Comparison of ENCODE assay signal across 18 cellular contexts in genomic region chr3:72680766-72681165, GRCh38.
"Had no signal": no experiment of that assay in that cellular context is flagged by ENCODE, and none has a peak within 500 bp of the region (broad histone marks: within the 10 kb centered on the region; RNA-seq: fewer than 3 reads in every experiment).

No MANE protein-coding gene starts in this region.

- H3K9me3 ChIP-seq: esophagus muscularis mucosa, prostate gland, testis had no signal

- H3K36me3 Mint-ChIP-seq: immature natural killer cell, T-cell had no signal

- DNase-seq: activated naive CD4-positive, alpha-beta T cell treated with anti-CD3 and anti-CD28 coated beads for 36 hours; cerebellar nuclear complex; effector CD8-positive, alpha-beta T cell; heart right ventricle; immature natural killer cell; kidney glomerular epithelial cell; left ventricle myocardium superior; stimulated activated CD4-positive, alpha-beta T cell treated with anti-CD3 and anti-CD28 coated beads, Interleukin-2, amount 100 ng/mL, for 24 hours; T-cell; testis had no signal

- H3K27me3 Mint-ChIP-seq: T-cell had no signal

- H3K9me3 Mint-ChIP-seq: neural crest cell; stimulated activated naive CD8-positive, alpha-beta T cell treated with anti-CD3 and anti-CD28 coated beads, Interleukin-15, Interleukin-2, amounts not matched to agents 100 ng/mL and 50 ng/mL, for 24 hours; T-cell had no signal

- H3K27me3 ChIP-seq: ascending aorta, esophagus muscularis mucosa, gastroesophageal sphincter, heart right ventricle, right atrium auricular region, testis had no signal

- H3K36me3 ChIP-seq: ascending aorta, esophagus muscularis mucosa, gastroesophageal sphincter, heart right ventricle, prostate gland, right atrium auricular region had no signal

- H3K4me1 ChIP-seq: ascending aorta, gastroesophageal sphincter, heart right ventricle, prostate gland, right atrium auricular region, testis had no signal

- H3K27ac ChIP-seq: ascending aorta, esophagus muscularis mucosa, gastroesophageal sphincter, heart right ventricle, prostate gland, right atrium auricular region, SK-N-MC, testis had no signal

- ATAC-seq: gastroesophageal sphincter, heart right ventricle, left ventricle myocardium superior, T-cell had no signal

- H3K4me3 Mint-ChIP-seq: activated naive CD4-positive, alpha-beta T cell treated with anti-CD3 and anti-CD28 coated beads for 36 hours; immature natural killer cell; neural crest cell; stimulated activated naive CD8-positive, alpha-beta T cell treated with anti-CD3 and anti-CD28 coated beads, Interleukin-15, Interleukin-2, amounts not matched to agents 100 ng/mL and 50 ng/mL, for 24 hours; T-cell had no signal

- H3K4me3 ChIP-seq: ascending aorta, esophagus muscularis mucosa, gastroesophageal sphincter, heart right ventricle, prostate gland, right atrium auricular region, SK-N-MC, testis had no signal

- H3K27ac Mint-ChIP-seq: activated naive CD4-positive, alpha-beta T cell treated with anti-CD3 and anti-CD28 coated beads for 36 hours; stimulated activated naive CD8-positive, alpha-beta T cell treated with anti-CD3 and anti-CD28 coated beads, Interleukin-15, Interleukin-2, amounts not matched to agents 100 ng/mL and 50 ng/mL, for 24 hours; T-cell had no signal
